ENCODE assay signal across 1 cellular context in the genomic region with DNA sequence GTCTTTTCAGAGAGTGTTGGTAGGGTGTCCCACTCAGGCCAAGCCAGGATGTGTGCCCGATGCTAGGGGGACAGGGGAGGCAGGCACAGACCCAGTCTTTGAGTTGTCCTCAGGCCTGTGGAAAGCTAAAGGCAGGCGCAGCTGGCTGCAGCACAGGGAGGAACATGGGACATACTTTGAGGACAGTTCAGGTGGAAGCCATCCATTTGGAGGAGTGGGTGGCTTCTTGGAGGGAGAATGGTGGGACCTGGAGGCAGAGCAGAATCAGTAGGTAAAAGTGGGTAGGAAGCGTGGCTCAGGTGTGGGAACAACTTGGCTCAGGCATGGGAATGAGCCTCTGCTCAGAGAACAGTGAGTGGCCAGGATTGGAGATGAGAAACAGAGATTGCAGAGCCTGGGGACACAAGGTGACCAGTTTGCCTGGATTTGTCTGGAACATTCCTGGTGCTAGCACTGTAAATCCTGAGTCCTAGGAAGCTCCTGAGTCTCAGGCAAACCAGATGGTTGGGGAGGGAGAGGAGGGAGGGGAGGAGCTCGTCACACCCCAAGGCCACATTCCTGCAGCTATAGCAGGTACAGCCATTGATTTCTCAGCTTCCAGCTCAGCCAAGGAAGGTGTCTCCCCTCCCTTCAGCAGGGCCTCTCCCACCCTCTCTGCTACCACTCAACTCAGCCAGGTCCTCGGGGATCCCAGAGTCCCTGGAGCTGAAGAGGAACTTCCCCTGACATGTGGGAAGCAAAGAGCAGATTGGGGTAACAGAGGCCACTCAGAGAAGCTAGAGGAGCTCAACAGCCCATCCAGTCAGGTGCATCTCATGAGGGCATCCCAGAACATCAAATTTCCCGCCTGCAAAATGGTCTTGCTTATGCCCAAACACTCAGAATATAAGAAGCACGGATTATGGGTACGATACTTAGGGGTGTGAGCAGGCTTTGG.
TF ChIP-seq lines count a peak whose summit lies in the region.

No MANE protein-coding gene starts in this region.

TF ChIP-seq in HepG2, 621 proteins besides CTCF, POLR2A, EP300 and RAD21 (continued from another document and continues in another):
- no peak for TF ChIP-seq ZNF275 (CRISPR knock-in tag; IDR thresholded peaks at IDR 0.05; ENCODE audit: borderline replicate concordance)
- no peak for TF ChIP-seq RBAK (CRISPR knock-in tag; IDR thresholded peaks at IDR 0.05)
- TF ChIP-seq ZNF20 (CRISPR knock-in tag; IDR thresholded peaks at IDR 0.05): no peak
- TF ChIP-seq, protein P1, sequence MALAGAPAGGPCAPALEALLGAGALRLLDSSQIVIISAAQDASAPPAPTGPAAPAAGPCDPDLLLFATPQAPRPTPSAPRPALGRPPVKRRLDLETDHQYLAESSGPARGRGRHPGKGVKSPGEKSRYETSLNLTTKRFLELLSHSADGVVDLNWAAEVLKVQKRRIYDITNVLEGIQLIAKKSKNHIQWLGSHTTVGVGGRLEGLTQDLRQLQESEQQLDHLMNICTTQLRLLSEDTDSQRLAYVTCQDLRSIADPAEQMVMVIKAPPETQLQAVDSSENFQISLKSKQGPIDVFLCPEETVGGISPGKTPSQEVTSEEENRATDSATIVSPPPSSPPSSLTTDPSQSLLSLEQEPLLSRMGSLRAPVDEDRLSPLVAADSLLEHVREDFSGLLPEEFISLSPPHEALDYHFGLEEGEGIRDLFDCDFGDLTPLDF (CRISPR knock-in tag; IDR thresholded peaks at IDR 0.05): no peak
- no peak for TF ChIP-seq ZNF354B (CRISPR knock-in tag; IDR thresholded peaks at IDR 0.05)
- TF ChIP-seq, protein P2, sequence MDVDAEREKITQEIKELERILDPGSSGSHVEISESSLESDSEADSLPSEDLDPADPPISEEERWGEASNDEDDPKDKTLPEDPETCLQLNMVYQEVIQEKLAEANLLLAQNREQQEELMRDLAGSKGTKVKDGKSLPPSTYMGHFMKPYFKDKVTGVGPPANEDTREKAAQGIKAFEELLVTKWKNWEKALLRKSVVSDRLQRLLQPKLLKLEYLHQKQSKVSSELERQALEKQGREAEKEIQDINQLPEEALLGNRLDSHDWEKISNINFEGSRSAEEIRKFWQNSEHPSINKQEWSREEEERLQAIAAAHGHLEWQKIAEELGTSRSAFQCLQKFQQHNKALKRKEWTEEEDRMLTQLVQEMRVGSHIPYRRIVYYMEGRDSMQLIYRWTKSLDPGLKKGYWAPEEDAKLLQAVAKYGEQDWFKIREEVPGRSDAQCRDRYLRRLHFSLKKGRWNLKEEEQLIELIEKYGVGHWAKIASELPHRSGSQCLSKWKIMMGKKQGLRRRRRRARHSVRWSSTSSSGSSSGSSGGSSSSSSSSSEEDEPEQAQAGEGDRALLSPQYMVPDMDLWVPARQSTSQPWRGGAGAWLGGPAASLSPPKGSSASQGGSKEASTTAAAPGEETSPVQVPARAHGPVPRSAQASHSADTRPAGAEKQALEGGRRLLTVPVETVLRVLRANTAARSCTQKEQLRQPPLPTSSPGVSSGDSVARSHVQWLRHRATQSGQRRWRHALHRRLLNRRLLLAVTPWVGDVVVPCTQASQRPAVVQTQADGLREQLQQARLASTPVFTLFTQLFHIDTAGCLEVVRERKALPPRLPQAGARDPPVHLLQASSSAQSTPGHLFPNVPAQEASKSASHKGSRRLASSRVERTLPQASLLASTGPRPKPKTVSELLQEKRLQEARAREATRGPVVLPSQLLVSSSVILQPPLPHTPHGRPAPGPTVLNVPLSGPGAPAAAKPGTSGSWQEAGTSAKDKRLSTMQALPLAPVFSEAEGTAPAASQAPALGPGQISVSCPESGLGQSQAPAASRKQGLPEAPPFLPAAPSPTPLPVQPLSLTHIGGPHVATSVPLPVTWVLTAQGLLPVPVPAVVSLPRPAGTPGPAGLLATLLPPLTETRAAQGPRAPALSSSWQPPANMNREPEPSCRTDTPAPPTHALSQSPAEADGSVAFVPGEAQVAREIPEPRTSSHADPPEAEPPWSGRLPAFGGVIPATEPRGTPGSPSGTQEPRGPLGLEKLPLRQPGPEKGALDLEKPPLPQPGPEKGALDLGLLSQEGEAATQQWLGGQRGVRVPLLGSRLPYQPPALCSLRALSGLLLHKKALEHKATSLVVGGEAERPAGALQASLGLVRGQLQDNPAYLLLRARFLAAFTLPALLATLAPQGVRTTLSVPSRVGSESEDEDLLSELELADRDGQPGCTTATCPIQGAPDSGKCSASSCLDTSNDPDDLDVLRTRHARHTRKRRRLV (CRISPR knock-in tag; IDR thresholded peaks at IDR 0.05): no peak
- TF ChIP-seq ZNF746 (CRISPR knock-in tag; IDR thresholded peaks at IDR 0.05): peak; percentile 80; the same call in 1 of the 2 replicates
- TF ChIP-seq NR2C2 (CRISPR knock-in tag; IDR thresholded peaks at IDR 0.05; ENCODE audit: borderline replicate concordance): 0 out of 2 replicates have a peak, but pooled peaks have one; percentile 7
- TF ChIP-seq ZNF883 (CRISPR knock-in tag; IDR thresholded peaks at IDR 0.05; ENCODE audit: not compliant biosample characterization): no peak
- TF ChIP-seq JARID2 (CRISPR knock-in tag; IDR thresholded peaks at IDR 0.05; ENCODE audit: insufficient replicate concordance): no peak
- TF ChIP-seq FOXA1 (IDR thresholded peaks at IDR 0.05): no peak
- TF ChIP-seq FOXA1 (CRISPR knock-in tag; IDR thresholded peaks at IDR 0.05): no peak
- TF ChIP-seq FOXA3 (CRISPR knock-in tag; IDR thresholded peaks at IDR 0.05): peak; percentile 46
- TF ChIP-seq PHF8 (CRISPR knock-in tag; IDR thresholded peaks at IDR 0.05): peak; percentile 18; the same call in 1 of the 2 replicates
- TF ChIP-seq ZNF501 (CRISPR knock-in tag; IDR thresholded peaks at IDR 0.05): 0 out of 2 replicates have a peak, but pooled peaks have one; percentile 26
- TF ChIP-seq KDM1A (CRISPR knock-in tag; IDR thresholded peaks at IDR 0.05): no peak
- no peak for TF ChIP-seq ZSCAN25 (CRISPR knock-in tag; IDR thresholded peaks at IDR 0.05)
- no peak for TF ChIP-seq GLMP (CRISPR knock-in tag; IDR thresholded peaks at IDR 0.05; ENCODE audit: borderline replicate concordance)
- TF ChIP-seq GABPB1 (CRISPR knock-in tag; IDR thresholded peaks at IDR 0.05): no peak
- no peak for TF ChIP-seq GTF2F1 (IDR thresholded peaks at IDR 0.05; ENCODE audit: low read length)
- peak; percentile 55; the same call in 1 of the 2 replicates for TF ChIP-seq ZBTB38 (CRISPR knock-in tag; IDR thresholded peaks at IDR 0.05)
- no peak for TF ChIP-seq ZNF558 (CRISPR knock-in tag; IDR thresholded peaks at IDR 0.05; ENCODE audit: borderline replicate concordance)
- peak; percentile 3; the same call in 1 of the 2 replicates for TF ChIP-seq ZNF317 (CRISPR knock-in tag; IDR thresholded peaks at IDR 0.05)
- TF ChIP-seq, protein P3, sequence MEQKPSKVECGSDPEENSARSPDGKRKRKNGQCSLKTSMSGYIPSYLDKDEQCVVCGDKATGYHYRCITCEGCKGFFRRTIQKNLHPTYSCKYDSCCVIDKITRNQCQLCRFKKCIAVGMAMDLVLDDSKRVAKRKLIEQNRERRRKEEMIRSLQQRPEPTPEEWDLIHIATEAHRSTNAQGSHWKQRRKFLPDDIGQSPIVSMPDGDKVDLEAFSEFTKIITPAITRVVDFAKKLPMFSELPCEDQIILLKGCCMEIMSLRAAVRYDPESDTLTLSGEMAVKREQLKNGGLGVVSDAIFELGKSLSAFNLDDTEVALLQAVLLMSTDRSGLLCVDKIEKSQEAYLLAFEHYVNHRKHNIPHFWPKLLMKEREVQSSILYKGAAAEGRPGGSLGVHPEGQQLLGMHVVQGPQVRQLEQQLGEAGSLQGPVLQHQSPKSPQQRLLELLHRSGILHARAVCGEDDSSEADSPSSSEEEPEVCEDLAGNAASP (CRISPR knock-in tag; IDR thresholded peaks at IDR 0.05; ENCODE audit: borderline replicate concordance): peak; percentile 39; the same call in 1 of the 2 replicates
- no peak for TF ChIP-seq MYNN (CRISPR knock-in tag; IDR thresholded peaks at IDR 0.05; ENCODE audit: low read depth)
- 0 out of 2 replicates have a peak, but pooled peaks have one; percentile 20 for TF ChIP-seq ZSCAN29 (CRISPR knock-in tag; conservative IDR thresholded peaks at IDR 0.05)
- no peak for TF ChIP-seq ZNF207 (IDR thresholded peaks at IDR 0.05; ENCODE audit: borderline replicate concordance)
- TF ChIP-seq, protein P4, sequence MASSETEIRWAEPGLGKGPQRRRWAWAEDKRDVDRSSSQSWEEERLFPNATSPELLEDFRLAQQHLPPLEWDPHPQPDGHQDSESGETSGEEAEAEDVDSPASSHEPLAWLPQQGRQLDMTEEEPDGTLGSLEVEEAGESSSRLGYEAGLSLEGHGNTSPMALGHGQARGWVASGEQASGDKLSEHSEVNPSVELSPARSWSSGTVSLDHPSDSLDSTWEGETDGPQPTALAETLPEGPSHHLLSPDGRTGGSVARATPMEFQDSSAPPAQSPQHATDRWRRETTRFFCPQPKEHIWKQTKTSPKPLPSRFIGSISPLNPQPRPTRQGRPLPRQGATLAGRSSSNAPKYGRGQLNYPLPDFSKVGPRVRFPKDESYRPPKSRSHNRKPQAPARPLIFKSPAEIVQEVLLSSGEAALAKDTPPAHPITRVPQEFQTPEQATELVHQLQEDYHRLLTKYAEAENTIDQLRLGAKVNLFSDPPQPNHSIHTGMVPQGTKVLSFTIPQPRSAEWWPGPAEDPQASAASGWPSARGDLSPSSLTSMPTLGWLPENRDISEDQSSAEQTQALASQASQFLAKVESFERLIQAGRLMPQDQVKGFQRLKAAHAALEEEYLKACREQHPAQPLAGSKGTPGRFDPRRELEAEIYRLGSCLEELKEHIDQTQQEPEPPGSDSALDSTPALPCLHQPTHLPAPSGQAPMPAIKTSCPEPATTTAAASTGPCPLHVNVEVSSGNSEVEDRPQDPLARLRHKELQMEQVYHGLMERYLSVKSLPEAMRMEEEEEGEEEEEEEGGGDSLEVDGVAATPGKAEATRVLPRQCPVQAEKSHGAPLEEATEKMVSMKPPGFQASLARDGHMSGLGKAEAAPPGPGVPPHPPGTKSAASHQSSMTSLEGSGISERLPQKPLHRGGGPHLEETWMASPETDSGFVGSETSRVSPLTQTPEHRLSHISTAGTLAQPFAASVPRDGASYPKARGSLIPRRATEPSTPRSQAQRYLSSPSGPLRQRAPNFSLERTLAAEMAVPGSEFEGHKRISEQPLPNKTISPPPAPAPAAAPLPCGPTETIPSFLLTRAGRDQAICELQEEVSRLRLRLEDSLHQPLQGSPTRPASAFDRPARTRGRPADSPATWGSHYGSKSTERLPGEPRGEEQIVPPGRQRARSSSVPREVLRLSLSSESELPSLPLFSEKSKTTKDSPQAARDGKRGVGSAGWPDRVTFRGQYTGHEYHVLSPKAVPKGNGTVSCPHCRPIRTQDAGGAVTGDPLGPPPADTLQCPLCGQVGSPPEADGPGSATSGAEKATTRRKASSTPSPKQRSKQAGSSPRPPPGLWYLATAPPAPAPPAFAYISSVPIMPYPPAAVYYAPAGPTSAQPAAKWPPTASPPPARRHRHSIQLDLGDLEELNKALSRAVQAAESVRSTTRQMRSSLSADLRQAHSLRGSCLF (CRISPR knock-in tag; IDR thresholded peaks at IDR 0.05; ENCODE audit: borderline replicate concordance): no peak
- 0 out of 2 replicates have a peak, but pooled peaks have one; percentile 71 for TF ChIP-seq ZNF572 (CRISPR knock-in tag; IDR thresholded peaks at IDR 0.05)
- TF ChIP-seq CHD2 (IDR thresholded peaks at IDR 0.05; ENCODE audit: low read depth, low read length): no peak
- TF ChIP-seq ZBTB1 (CRISPR knock-in tag; IDR thresholded peaks at IDR 0.05; ENCODE audit: borderline replicate concordance): no peak
- TF ChIP-seq, protein P5, sequence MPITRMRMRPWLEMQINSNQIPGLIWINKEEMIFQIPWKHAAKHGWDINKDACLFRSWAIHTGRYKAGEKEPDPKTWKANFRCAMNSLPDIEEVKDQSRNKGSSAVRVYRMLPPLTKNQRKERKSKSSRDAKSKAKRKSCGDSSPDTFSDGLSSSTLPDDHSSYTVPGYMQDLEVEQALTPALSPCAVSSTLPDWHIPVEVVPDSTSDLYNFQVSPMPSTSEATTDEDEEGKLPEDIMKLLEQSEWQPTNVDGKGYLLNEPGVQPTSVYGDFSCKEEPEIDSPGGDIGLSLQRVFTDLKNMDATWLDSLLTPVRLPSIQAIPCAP (CRISPR knock-in tag; IDR thresholded peaks at IDR 0.05; ENCODE audit: low read depth): no peak
- no peak for TF ChIP-seq ZNF878 (CRISPR knock-in tag; IDR thresholded peaks at IDR 0.05)
- peak; percentile 47 for TF ChIP-seq ZMYM4 (CRISPR knock-in tag; IDR thresholded peaks at IDR 0.05)
- TF ChIP-seq ATF7 (IDR thresholded peaks at IDR 0.05): no peak
- peak; percentile 9; the same call in 1 of the 2 replicates for TF ChIP-seq ATF7 (CRISPR knock-in tag; IDR thresholded peaks at IDR 0.05)
- TF ChIP-seq ZNF776 (CRISPR knock-in tag; IDR thresholded peaks at IDR 0.05): no peak
- TF ChIP-seq ETS1 (CRISPR knock-in tag; IDR thresholded peaks at IDR 0.05): no peak
- TF ChIP-seq NFKB2 (CRISPR knock-in tag; IDR thresholded peaks at IDR 0.05; ENCODE audit: borderline replicate concordance): no peak
- no peak for TF ChIP-seq KMT2A (CRISPR knock-in tag; IDR thresholded peaks at IDR 0.05)
- TF ChIP-seq SMYD3 (CRISPR knock-in tag; IDR thresholded peaks at IDR 0.05): no peak
- no peak for TF ChIP-seq HOXA9 (CRISPR knock-in tag; IDR thresholded peaks at IDR 0.05; ENCODE audit: borderline replicate concordance)
- TF ChIP-seq PRPF4 (IDR thresholded peaks at IDR 0.05; ENCODE audit: low read depth, low read length, poor library complexity, severe bottlenecking): no peak
